In genomic region chr17:27456681-27457404, GRCh38 we compare ENCODE assay signal across 8 cellular contexts.
DNase-seq lines count a peak whose midpoint lies in the region; ATAC-seq and TF ChIP-seq lines count a peak whose summit lies in the region.

No MANE protein-coding gene starts in this region.

- POLR2A ChIA-PET in HEK293 (lab: Yijun Ruan, JAX), result interaction anchor here (0.9 to 1.9 kb wide), 7 partner anchors 10 to 139 kb away, joined by 3 to 13 read pairs (median 5); no protein-coding TSS in a partner anchor

- H3K27me3 Mint-ChIP-seq in activated naive CD8-positive, alpha-beta T cell, result no peaks in the 10 kb centered on the region

- no peak for ATAC-seq in stimulated activated effector memory CD8-positive, alpha-beta T cell treated with anti-CD3 and anti-CD28 coated beads, Interleukin-12 subunit alpha, Interleukin-12 subunit beta, amount 100 ng/mL, for 72 hours
- ATAC-seq in GM19455 (IDR thresholded peaks at IDR 0.05; ENCODE audit: unreplicated experiment), result no peak

- H3K4me3 ChIP-seq in AG10803 (ENCODE audit: low read length) (peak overlapping the region; percentile 79), HEK293 (ENCODE audit: low read depth, low read length) (peak overlapping the region; percentile 70), iPS-18a (ENCODE audit: low read length) (peak overlapping the region; percentile 72)

- DNase-seq in AG10803 (ENCODE audit: low read depth), result no peak
- DNase-seq in stimulated activated effector memory CD8-positive, alpha-beta T cell treated with anti-CD3 and anti-CD28 coated beads, Interleukin-12 subunit alpha, Interleukin-12 subunit beta, amount 100 ng/mL, for 72 hours (ENCODE audit: low spot score in 2 of 2), result no peak
- DNase-seq in Ammon's horn (ENCODE audit: low spot score), result no peak
- DNase-seq in cortex of kidney (lab: John Stamatoyannopoulos, UW), result no peak

- H3K27ac Mint-ChIP-seq in activated naive CD8-positive, alpha-beta T cell, result peak overlapping the region; percentile 82
- H3K27ac Mint-ChIP-seq in stimulated activated effector memory CD8-positive, alpha-beta T cell treated with anti-CD3 and anti-CD28 coated beads, Interleukin-12 subunit alpha, Interleukin-12 subunit beta, amount 100 ng/mL, for 72 hours, result peak overlapping the region; percentile 58

- no peak for TF ChIP-seq CTCF in AG10803 (conservative IDR thresholded peaks at IDR 0.05; ENCODE audit: low read length)
- TF ChIP-seq CTCF in HEK293 (tag by site-specific recombination; IDR thresholded peaks at IDR 0.05), result no peak

- H3K4me1 Mint-ChIP-seq in activated naive CD8-positive, alpha-beta T cell (ENCODE audit: low read depth), result peaks cover 33% of the 10 kb centered on the region
- peaks cover 44% of the 10 kb centered on the region for H3K4me1 Mint-ChIP-seq in stimulated activated effector memory CD8-positive, alpha-beta T cell treated with anti-CD3 and anti-CD28 coated beads, Interleukin-12 subunit alpha, Interleukin-12 subunit beta, amount 100 ng/mL, for 72 hours

- H3K36me3 ChIP-seq in HEK293 (ENCODE audit: control insufficient read depth in 2 of 2, insufficient read depth in 1 of 2, low read length in 2 of 2), result no peaks in the 10 kb centered on the region
- no peaks in the 10 kb centered on the region for H3K36me3 ChIP-seq in iPS-18a (ENCODE audit: control insufficient read depth, low read depth, low read length)

- H3K27me3 ChIP-seq in iPS-18a (ENCODE audit: control insufficient read depth, insufficient read depth, low read length), result peaks cover 22% of the 10 kb centered on the region

- no peaks in the 10 kb centered on the region for H3K9me3 Mint-ChIP-seq in activated naive CD8-positive, alpha-beta T cell (ENCODE audit: low read depth)
- no peaks in the 10 kb centered on the region for H3K9me3 Mint-ChIP-seq in stimulated activated effector memory CD8-positive, alpha-beta T cell treated with anti-CD3 and anti-CD28 coated beads, Interleukin-12 subunit alpha, Interleukin-12 subunit beta, amount 100 ng/mL, for 72 hours

- H3K4me1 ChIP-seq in HEK293 (ENCODE audit: control insufficient read depth, insufficient read depth, low read length), result peaks cover 15% of the 10 kb centered on the region
- H3K4me1 ChIP-seq in iPS-18a (ENCODE audit: control insufficient read depth, low read depth, low read length), result peaks cover 27% of the 10 kb centered on the region

- H3K9ac ChIP-seq in iPS-18a (ENCODE audit: low read length), result peak overlapping the region; percentile 26

- no peaks in the 10 kb centered on the region for H3K36me3 Mint-ChIP-seq in activated naive CD8-positive, alpha-beta T cell
- H3K36me3 Mint-ChIP-seq in stimulated activated effector memory CD8-positive, alpha-beta T cell treated with anti-CD3 and anti-CD28 coated beads, Interleukin-12 subunit alpha, Interleukin-12 subunit beta, amount 100 ng/mL, for 72 hours, result peaks cover 7% of the 10 kb centered on the region

- CTCF ChIA-PET in HEK293 (lab: Yijun Ruan, JAX), result interaction anchor here (0.7 to 5.9 kb wide), 15 partner anchors 14 to 220 kb away, joined by 3 to 49 read pairs (median 4); no protein-coding TSS in a partner anchor

- H3K27ac ChIP-seq in HEK293 (ENCODE audit: extremely low read depth, low read depth, low read length), result peak overlapping the region; percentile 54; the same call in 1 of the 2 replicates
- H3K27ac ChIP-seq in iPS-18a (ENCODE audit: low read length), result no peak overlapping the region

- no peaks in the 10 kb centered on the region for H3K9me3 ChIP-seq in HEK293 (ENCODE audit: control insufficient read depth, insufficient read depth, low read depth, low read length)
- no peaks in the 10 kb centered on the region for H3K9me3 ChIP-seq in iPS-18a (ENCODE audit: control insufficient read depth, low read depth, low read length)

- peak overlapping the region; percentile 94 for H3K4me3 Mint-ChIP-seq in activated naive CD8-positive, alpha-beta T cell
- peak overlapping the region; percentile 83 for H3K4me3 Mint-ChIP-seq in stimulated activated effector memory CD8-positive, alpha-beta T cell treated with anti-CD3 and anti-CD28 coated beads, Interleukin-12 subunit alpha, Interleukin-12 subunit beta, amount 100 ng/mL, for 72 hours

TF ChIP-seq in HEK293, 187 proteins besides CTCF, POLR2A, EP300 and RAD21 (continues in another document):
- TF ChIP-seq HOXD13 (CRISPR knock-in tag; IDR thresholded peaks at IDR 0.05; ENCODE audit: borderline replicate concordance) (no peak), ZNF175 (tag by site-specific recombination; IDR thresholded peaks at IDR 0.05) (no peak), PBX3 (CRISPR knock-in tag; IDR thresholded peaks at IDR 0.05) (no peak), ZNF549 (tag by site-specific recombination; IDR thresholded peaks at IDR 0.05) (no peak), OSR2 (tag by site-specific recombination; IDR thresholded peaks at IDR 0.05) (no peak), ZNF558 (tag by site-specific recombination; IDR thresholded peaks at IDR 0.05) (no peak), TRIM28 (IDR thresholded peaks at IDR 0.05; ENCODE audit: borderline replicate concordance, low read length) (no peak), FEZF1 (tag by site-specific recombination; IDR thresholded peaks at IDR 0.05) (no peak), ZNF544 (tag by site-specific recombination; IDR thresholded peaks at IDR 0.05) (no peak), ZNF311 (tag by site-specific recombination; IDR thresholded peaks at IDR 0.05; ENCODE audit: borderline replicate concordance) (no peak), ZNF335 (tag by site-specific recombination; conservative IDR thresholded peaks at IDR 0.05) (peak; percentile 31), ZNF837 (tag by site-specific recombination; IDR thresholded peaks at IDR 0.05) (no peak), HOXA7 (CRISPR knock-in tag; IDR thresholded peaks at IDR 0.05; ENCODE audit: borderline replicate concordance) (no peak), ZNF202 (tag by site-specific recombination; IDR thresholded peaks at IDR 0.05; ENCODE audit: borderline replicate concordance) (no peak), ZNF433 (tag by site-specific recombination; IDR thresholded peaks at IDR 0.05; ENCODE audit: low read depth) (no peak), HOXC10 (CRISPR knock-in tag; IDR thresholded peaks at IDR 0.05) (no peak), EGR2 (tag by site-specific recombination; IDR thresholded peaks at IDR 0.05; ENCODE audit: low read depth) (no peak), KLF1 (tag by site-specific recombination; IDR thresholded peaks at IDR 0.05) (no peak), KLF7 (tag by site-specific recombination; IDR thresholded peaks at IDR 0.05; ENCODE audit: borderline replicate concordance) (no peak), ZNF621 (tag by site-specific recombination; IDR thresholded peaks at IDR 0.05) (no peak), SETDB1 (IDR thresholded peaks at IDR 0.05; ENCODE audit: insufficient read length, low read length) (no peak), ZNF132 (tag by site-specific recombination; IDR thresholded peaks at IDR 0.05; ENCODE audit: borderline replicate concordance) (no peak), ZNF292 (tag by site-specific recombination; IDR thresholded peaks at IDR 0.05; ENCODE audit: borderline replicate concordance, low read depth) (no peak), GLIS1 (tag by site-specific recombination; IDR thresholded peaks at IDR 0.05) (0 out of 2 replicates have a peak, but pooled peaks have one; percentile 14), ZNF701 (tag by site-specific recombination; IDR thresholded peaks at IDR 0.05) (no peak), SP7 (tag by site-specific recombination; IDR thresholded peaks at IDR 0.05) (no peak)
- TF ChIP-seq, protein P1, sequence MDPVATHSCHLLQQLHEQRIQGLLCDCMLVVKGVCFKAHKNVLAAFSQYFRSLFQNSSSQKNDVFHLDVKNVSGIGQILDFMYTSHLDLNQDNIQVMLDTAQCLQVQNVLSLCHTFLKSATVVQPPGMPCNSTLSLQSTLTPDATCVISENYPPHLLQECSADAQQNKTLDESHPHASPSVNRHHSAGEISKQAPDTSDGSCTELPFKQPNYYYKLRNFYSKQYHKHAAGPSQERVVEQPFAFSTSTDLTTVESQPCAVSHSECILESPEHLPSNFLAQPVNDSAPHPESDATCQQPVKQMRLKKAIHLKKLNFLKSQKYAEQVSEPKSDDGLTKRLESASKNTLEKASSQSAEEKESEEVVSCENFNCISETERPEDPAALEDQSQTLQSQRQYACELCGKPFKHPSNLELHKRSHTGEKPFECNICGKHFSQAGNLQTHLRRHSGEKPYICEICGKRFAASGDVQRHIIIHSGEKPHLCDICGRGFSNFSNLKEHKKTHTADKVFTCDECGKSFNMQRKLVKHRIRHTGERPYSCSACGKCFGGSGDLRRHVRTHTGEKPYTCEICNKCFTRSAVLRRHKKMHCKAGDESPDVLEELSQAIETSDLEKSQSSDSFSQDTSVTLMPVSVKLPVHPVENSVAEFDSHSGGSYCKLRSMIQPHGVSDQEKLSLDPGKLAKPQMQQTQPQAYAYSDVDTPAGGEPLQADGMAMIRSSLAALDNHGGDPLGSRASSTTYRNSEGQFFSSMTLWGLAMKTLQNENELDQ (tag by site-specific recombination; IDR thresholded peaks at IDR 0.05; ENCODE audit: low read depth), result no peak
